ENCODE assay signal across 11 cellular contexts in genomic region chr1:27432725-27433124, GRCh38. TPM values are rescaled to one million over a fixed set of nuclear protein-coding genes. Genes with fewer than 3 reads are reported as not detected.
A peak's percentile ranks its signal among the peaks of the same experiment; 100 is the strongest.
DNase-seq lines count a peak whose midpoint lies in the region; ATAC-seq, FAIRE-seq and TF ChIP-seq lines count a peak whose summit lies in the region.
"Not testable (repeated sequence)": the region's sequence is repeated elsewhere in the genome, so short reads cannot be mapped to it uniquely, and the experiment has no call there.
"Had no signal": no experiment of that assay in that cellular context is flagged by ENCODE, and none has a peak within 500 bp of the region (broad histone marks: within the 10 kb centered on the region; RNA-seq: fewer than 3 reads in every experiment).

No MANE protein-coding gene starts in this region.

- H3K79me2 ChIP-seq in GM12878 (ENCODE audit: control insufficient read depth, insufficient read depth, low read length): peaks cover 92% of the 10 kb centered on the region

- not testable (repeated sequence) for H3K9ac ChIP-seq in GM12878 (ENCODE audit: control insufficient read depth, insufficient read depth, low read length)

- BruUV-seq in GM12878 (replicated peaks; lab: Mats Ljungman, UMichigan): not testable (repeated sequence)

- not testable (repeated sequence) for ATAC-seq in T-helper 17 cell; GM12878; gastroesophageal sphincter; naive thymus-derived CD4-positive, alpha-beta T cell

- H3K36me3 ChIP-seq in GM12878 (ENCODE audit: control insufficient read depth in 2 of 2, insufficient read depth in 2 of 2, low read length in 1 of 2); gastroesophageal sphincter; naive thymus-derived CD4-positive, alpha-beta T cell (ENCODE audit: control insufficient read depth in 2 of 3, insufficient read depth in 3 of 3, low read length in 3 of 3); tibial nerve: not testable (repeated sequence)
- H3K36me3 ChIP-seq in spleen: peaks cover 0 to 10% (median 3%) of the 10 kb centered on the region in 6 donors

- not testable (repeated sequence) for DNase-seq in CD14-positive monocyte (ENCODE audit: low spot score); T-helper 17 cell; GM12878 (ENCODE audit: low read depth, low spot score); naive thymus-derived CD4-positive, alpha-beta T cell; spleen; tibial nerve (ENCODE audit: low spot score in 2 of 2)

- H3K27ac Mint-ChIP-seq in CD14-positive monocyte: peak overlapping the region in 4 of 7 donors; percentile 8 to 94 (median 79)
- H3K27ac Mint-ChIP-seq in T-helper 17 cell: peak overlapping the region; percentile 90
- H3K27ac Mint-ChIP-seq in naive thymus-derived CD4-positive, alpha-beta T cell: peak overlapping the region in 7 of 9 donors; percentile 81 to 93 (median 91)

- CTCF ChIA-PET in GM12878 (lab: Yijun Ruan, JAX): interaction anchor here (15.8 kb wide), 1 partner anchor 10 kb away, joined by 240 read pairs; no protein-coding TSS in a partner anchor
- CTCF ChIA-PET in naive thymus-derived CD4-positive, alpha-beta T cell (lab: Charles Lee): interaction anchor here (0.5 kb wide), 1 partner anchor 13 kb away, joined by 3 read pairs; no protein-coding TSS in a partner anchor

- SMC1A ChIA-PET in GM12878 (lab: Charles Lee; ENCODE audit: uncharacterized antibody, unreplicated experiment): interaction anchor here (5.5 to 24.6 kb wide), 2 partner anchors 12 to 13 kb away, joined by 40 to 470 read pairs; no protein-coding TSS in a partner anchor

- POLR2A ChIA-PET in GM12878 (lab: Charles Lee): interaction anchor here (0.7 to 1.0 kb wide), 2 partner anchors 13 to 288 kb away, joined by 3 to 4 read pairs; no protein-coding TSS in a partner anchor
- POLR2A ChIA-PET in naive thymus-derived CD4-positive, alpha-beta T cell (lab: Charles Lee): interaction anchor here (0.6 to 2.0 kb wide), 4 partner anchors 10 to 22 kb away, joined by 3 to 7 read pairs (median 5); no protein-coding TSS in a partner anchor

- not testable (repeated sequence) for FAIRE-seq in GM12878 (lab: Jason Lieb, UNC)

- H3K4me3 ChIP-seq in GM12878; gastroesophageal sphincter; naive thymus-derived CD4-positive, alpha-beta T cell (ENCODE audit: low read length); spleen; tibial nerve: not testable (repeated sequence)

- not testable (repeated sequence) for H3K4me2 ChIP-seq in GM12878 (ENCODE audit: control insufficient read depth, insufficient read depth)

- intact Hi-C loops in CD14-positive monocyte (cut with micrococcal nuclease): loop anchor here (5.0 to 10.0 kb wide), 2 partner anchors 60 to 62 kb away; partner anchors contain the start of gene WASF2 (in 2 of the 2)
- intact Hi-C loops in GM12878 (cut with micrococcal nuclease; ENCODE audit: unreplicated experiment); spleen (cut with DNase I; ENCODE audit: low total_unique reads): not testable (repeated sequence)
- intact Hi-C loops in naive thymus-derived CD4-positive, alpha-beta T cell (cut with micrococcal nuclease): loop anchor here in 1 of 2 donors (5.0 kb wide), 1 partner anchor 35 kb away; no protein-coding TSS in a partner anchor

- not testable (repeated sequence) for H4K20me1 ChIP-seq in GM12878 (ENCODE audit: control insufficient read depth, insufficient read depth)

- not testable (repeated sequence) for TF ChIP-seq EP300 in GM12878 (IDR thresholded peaks at IDR 0.05; ENCODE audit: borderline replicate concordance in 1 of 2, control insufficient read depth in 1 of 2, low read depth in 2 of 2, low read length in 2 of 2); gastroesophageal sphincter (IDR thresholded peaks at IDR 0.05); tibial nerve (IDR thresholded peaks at IDR 0.05)

- not testable (repeated sequence) for TF ChIP-seq POLR2A in GM12878 (IDR thresholded peaks at IDR 0.05; ENCODE audit: low read depth, low read length); gastroesophageal sphincter (IDR thresholded peaks at IDR 0.05); spleen (IDR thresholded peaks at IDR 0.05); tibial nerve (IDR thresholded peaks at IDR 0.05)

- peaks cover 8 to 13% of the 10 kb centered on the region in 2 donors for H3K36me3 Mint-ChIP-seq in CD14-positive monocyte
- H3K36me3 Mint-ChIP-seq in T-helper 17 cell (ENCODE audit: low read depth): not testable (repeated sequence)
- H3K36me3 Mint-ChIP-seq in naive thymus-derived CD4-positive, alpha-beta T cell: peaks cover 0 to 12% (median 0%) of the 10 kb centered on the region in 5 donors

- H3K4me1 ChIP-seq in GM12878 (ENCODE audit: control insufficient read depth, insufficient read depth, low read length): peaks cover 84% of the 10 kb centered on the region
- H3K4me1 ChIP-seq in gastroesophageal sphincter: peaks cover 68 to 98% (median 86%) of the 10 kb centered on the region in 3 donors
- H3K4me1 ChIP-seq in naive thymus-derived CD4-positive, alpha-beta T cell (ENCODE audit: control insufficient read depth in 2 of 2, insufficient read depth in 2 of 2, low read length in 2 of 2): peaks cover 47 to 87% of the 10 kb centered on the region in 2 donors
- peaks cover 72 to 100% (median 98%) of the 10 kb centered on the region in 6 donors for H3K4me1 ChIP-seq in spleen
- peaks cover 0 to 100% (median 91%) of the 10 kb centered on the region in 4 donors for H3K4me1 ChIP-seq in tibial nerve

- TF ChIP-seq RAD21 in GM12878 (IDR thresholded peaks at IDR 0.05; ENCODE audit: insufficient read depth, low read depth, low read length): not testable (repeated sequence)

- not testable (repeated sequence) for H3K9me3 Mint-ChIP-seq in CD14-positive monocyte; naive thymus-derived CD4-positive, alpha-beta T cell

- in situ Hi-C loops in GM12878 (cut with MboI): not testable (repeated sequence)

- not testable (repeated sequence) for H3K4me3 Mint-ChIP-seq in CD14-positive monocyte, T-helper 17 cell
- peak overlapping the region in 3 of 10 donors; percentile 48 to 73 (median 62) for H3K4me3 Mint-ChIP-seq in naive thymus-derived CD4-positive, alpha-beta T cell

- not testable (repeated sequence) for H3K27me3 Mint-ChIP-seq in CD14-positive monocyte (ENCODE audit: low read depth in 3 of 3); T-helper 17 cell; naive thymus-derived CD4-positive, alpha-beta T cell

- WGBS in GM12878 (ENCODE audit: insufficient coverage, insufficient replicate concordance, low lambda C conversion rate, missing lambda C conversion rate): 100% methylated on average over 1 of the region's 1 CpG
- WGBS in gastroesophageal sphincter (ENCODE audit: low coverage in 1 of 2), 2 donors: 50 to 67% methylated on average over 1 of the region's 1 CpG
- WGBS in spleen, 5 donors: 92 to 100% (median 93%) methylated on average over 1 of the region's 1 CpG
- WGBS in tibial nerve, 2 donors: 87 to 89% methylated on average over 1 of the region's 1 CpG

- not testable (repeated sequence) for H3K27me3 ChIP-seq in GM12878 (replicated peaks in 1 of 2; ENCODE audit: control insufficient read depth in 2 of 2, insufficient read depth in 2 of 2, low read length in 1 of 2); gastroesophageal sphincter; naive thymus-derived CD4-positive, alpha-beta T cell (ENCODE audit: control insufficient read depth in 2 of 2, insufficient read depth in 2 of 2, low read length in 2 of 2); spleen (replicated peaks in 1 of 7); tibial nerve

- H3K4me1 Mint-ChIP-seq in CD14-positive monocyte: peaks cover 89% of the 10 kb centered on the region
- H3K4me1 Mint-ChIP-seq in T-helper 17 cell: peaks cover 57% of the 10 kb centered on the region
- peaks cover 53 to 91% (median 79%) of the 10 kb centered on the region in 7 donors for H3K4me1 Mint-ChIP-seq in naive thymus-derived CD4-positive, alpha-beta T cell

- not testable (repeated sequence) for TF ChIP-seq CTCF in CD14-positive monocyte (IDR thresholded peaks at IDR 0.05); GM12878 (IDR thresholded peaks at IDR 0.05 in 2 of 3, conservative IDR thresholded peaks at IDR 0.05 in 1 of 3; ENCODE audit: control insufficient read depth in 2 of 3, extremely low read depth in 1 of 3, insufficient read depth in 1 of 3, low read depth in 3 of 3, low read length in 3 of 3); gastroesophageal sphincter (IDR thresholded peaks at IDR 0.05); spleen (IDR thresholded peaks at IDR 0.05 in 8 of 11, conservative IDR thresholded peaks at IDR 0.05 in 3 of 11); tibial nerve (IDR thresholded peaks at IDR 0.05)

- RAD21 ChIA-PET in GM12878 (lab: Charles Lee; ENCODE audit: unreplicated experiment): not testable (repeated sequence)

- not testable (repeated sequence) for H2AFZ ChIP-seq in GM12878 (ENCODE audit: control insufficient read depth, low read depth, low read length)

- H3K27ac ChIP-seq in GM12878 (ENCODE audit: control insufficient read depth, insufficient read depth) (0 out of 2 replicates have a peak overlapping the region, but pooled peaks have one; percentile 16), gastroesophageal sphincter (peak overlapping the region in 3 of 4 donors; percentile 31 to 71 (median 64)), spleen (peak overlapping the region in 6 of 8 donors; percentile 2 to 90 (median 86)), tibial nerve (peak overlapping the region in 3 of 4 donors; percentile 31 to 90 (median 76))
- peak overlapping the region; percentile 30 for H3K27ac ChIP-seq in naive thymus-derived CD4-positive, alpha-beta T cell (ENCODE audit: low read depth, low read length)

- not testable (repeated sequence) for H3K9me3 ChIP-seq in T-helper 17 cell (ENCODE audit: control insufficient read depth, low read length, poor library complexity, severe bottlenecking); GM12878 (replicated peaks; ENCODE audit: control insufficient read depth, insufficient read depth, low read length); gastroesophageal sphincter; naive thymus-derived CD4-positive, alpha-beta T cell (ENCODE audit: control insufficient read depth in 2 of 3, low read length in 3 of 3); spleen; tibial nerve

RNA-seq across cellular contexts. Expression of gene GPR3, which starts 40.3 kb away (rescaled TPM):
- polyA plus RNA-seq in CD14-positive monocyte: under 1 TPM in 1 of 2 donors, not detected in 1; 0.26 TPM
- under 1 TPM in 1 of 2 donors, not detected in 1; 0.30 TPM for total RNA-seq in T-helper 17 cell
- total RNA-seq in GM12878 (2013; cell fraction: nucleolus; rRNA removed): 0.37 and 0.69 TPM in 2 replicates
- total RNA-seq in GM12878 (2014; rRNA removed): 0.16 and 0.45 TPM in 2 replicates
- 0.14 TPM in 1 of 2 replicates, not detected in the other for total RNA-seq in GM12878 (2014; rRNA removed; fragmentation: Illumina TruSeq; extraction: Trizol)
- 0.33 and 0.56 TPM in 2 replicates for total RNA-seq in GM12878 (2021)
- not detected for polyA plus RNA-seq in GM12878 (2011; ENCODE audit: low read depth)
- 0.48 and 1.4 TPM in 2 replicates for polyA plus RNA-seq in GM12878 (2011; rRNA removed)
- polyA plus RNA-seq in GM12878 (2011; cell fraction: cytosol; rRNA removed): 2.5 TPM in 2 replicates
- 3.4 and 4.4 TPM in 2 replicates for polyA plus RNA-seq in GM12878 (2011; cell fraction: nucleus; rRNA removed)
- 0.27 and 0.37 TPM in 2 replicates for polyA plus RNA-seq in GM12878 (2012)
- 0.40 and 0.57 TPM in 2 replicates for polyA plus RNA-seq in GM12878 (2014; fragmentation: Illumina TruSeq; extraction: Trizol)
- polyA plus RNA-seq in GM12878 (2014; fragmentation: Nextera tagmentation; extraction: Ambion mirVana): not detected
- 0.44 and 0.63 TPM in 2 replicates for polyA plus RNA-seq in GM12878 (2014; rRNA removed)
- polyA plus RNA-seq in GM12878 (2016; fragmentation: Nextera tagmentation; extraction: Ambion mirVana): under 1 TPM; 0.72 to 0.96 TPM
- polyA minus RNA-seq in GM12878 (2011; rRNA and poly(A)+ RNA removed): 1.8 and 1.9 TPM in 2 replicates
- 0.73 and 1.6 TPM in 2 replicates for polyA minus RNA-seq in GM12878 (2011; cell fraction: cytosol; rRNA and poly(A)+ RNA removed)
- 1.5 and 2.7 TPM in 2 replicates for polyA minus RNA-seq in GM12878 (2011; cell fraction: nucleus; rRNA and poly(A)+ RNA removed)
- total RNA-seq in gastroesophageal sphincter: under 1 TPM in 1 of 4 donors, not detected in 3; 0.67 TPM
- under 1 TPM in 3 of 5 experiments, not detected in 2; 0.24 to 0.93 (median 0.45) TPM for total RNA-seq in naive thymus-derived CD4-positive, alpha-beta T cell
- under 1 TPM; 0.09 to 0.13 TPM for polyA plus RNA-seq in naive thymus-derived CD4-positive, alpha-beta T cell
- total RNA-seq in spleen: under 1 TPM in 3 of 7 donors, not detected in 4; 0.17 to 0.40 (median 0.28) TPM
- under 1 TPM; 0.05 to 0.15 (median 0.10) TPM for polyA plus RNA-seq in spleen
- total RNA-seq in tibial nerve: not detected
- total RNA-seq: CD4-positive, alpha-beta memory T cell had no signal
- polyA plus RNA-seq: CD4-positive, alpha-beta memory T cell had no signal

RNA-seq across cellular contexts. Expression of gene CD164L2, which starts 49.6 kb away (rescaled TPM):
- polyA plus RNA-seq in CD14-positive monocyte (not detected), GM12878 (2011; rRNA removed) (not detected in 2 replicates), GM12878 (2014; fragmentation: Illumina TruSeq; extraction: Trizol) (not detected in 2 replicates), GM12878 (2014; fragmentation: Nextera tagmentation; extraction: Ambion mirVana) (not detected), GM12878 (2014; rRNA removed) (not detected in 2 replicates), GM12878 (2016; fragmentation: Nextera tagmentation; extraction: Ambion mirVana) (not detected), spleen (under 1 TPM in 1 of 3 donors, not detected in 2; 0.06 TPM)
- total RNA-seq in T-helper 17 cell (not detected), GM12878 (2014; rRNA removed) (not detected in 2 replicates), GM12878 (2014; rRNA removed; fragmentation: Illumina TruSeq; extraction: Trizol) (not detected in 2 replicates), GM12878 (2021) (not detected in 2 replicates), gastroesophageal sphincter (not detected), spleen (not detected), tibial nerve (not detected)
- not detected in 2 replicates for total RNA-seq in GM12878 (2013; cell fraction: nucleolus; rRNA removed)
- not detected for polyA plus RNA-seq in GM12878 (2011; ENCODE audit: low read depth)
- polyA plus RNA-seq in GM12878 (2011; cell fraction: cytosol; rRNA removed): not detected in 2 replicates
- not detected in 2 replicates for polyA plus RNA-seq in GM12878 (2011; cell fraction: nucleus; rRNA removed)
- polyA plus RNA-seq in GM12878 (2012): 0.07 TPM in 1 of 2 replicates, not detected in the other
- polyA minus RNA-seq in GM12878 (2011; rRNA and poly(A)+ RNA removed): not detected in 2 replicates
- polyA minus RNA-seq in GM12878 (2011; cell fraction: cytosol; rRNA and poly(A)+ RNA removed): not detected in 2 replicates
- polyA minus RNA-seq in GM12878 (2011; cell fraction: nucleus; rRNA and poly(A)+ RNA removed): not detected in 2 replicates
- total RNA-seq in naive thymus-derived CD4-positive, alpha-beta T cell: under 1 TPM in 1 of 5 experiments, not detected in 4; 0.24 TPM
- polyA plus RNA-seq in naive thymus-derived CD4-positive, alpha-beta T cell: not detected
- total RNA-seq: CD4-positive, alpha-beta memory T cell; G401; GM23248; HepG2 had no signal
- polyA plus RNA-seq: GM23248, HepG2 had no signal

RNA-seq across cellular contexts. Expression of gene WASF2, which starts 57.2 kb away (rescaled TPM):
- 10 to 100 TPM; 53.5 to 86.4 TPM for polyA plus RNA-seq in CD14-positive monocyte
- 100 to 1,000 TPM; 124 to 144 TPM for total RNA-seq in T-helper 17 cell
- 39.0 and 40.1 TPM in 2 replicates for total RNA-seq in GM12878 (2013; cell fraction: nucleolus; rRNA removed)
- 13.5 and 15.6 TPM in 2 replicates for total RNA-seq in GM12878 (2014; rRNA removed)
- total RNA-seq in GM12878 (2014; rRNA removed; fragmentation: Illumina TruSeq; extraction: Trizol): 18.4 TPM in 2 replicates
- total RNA-seq in GM12878 (2021): 111 and 112 TPM in 2 replicates
- polyA plus RNA-seq in GM12878 (2011; ENCODE audit: low read depth): 40.7 TPM
- 20.9 and 40.8 TPM in 2 replicates for polyA plus RNA-seq in GM12878 (2011; rRNA removed)
- 28.5 and 41.3 TPM in 2 replicates for polyA plus RNA-seq in GM12878 (2011; cell fraction: cytosol; rRNA removed)
- 41.7 and 42.5 TPM in 2 replicates for polyA plus RNA-seq in GM12878 (2011; cell fraction: nucleus; rRNA removed)
- polyA plus RNA-seq in GM12878 (2012): 65.1 and 69.9 TPM in 2 replicates
- 67.6 and 74.8 TPM in 2 replicates for polyA plus RNA-seq in GM12878 (2014; fragmentation: Illumina TruSeq; extraction: Trizol)
- polyA plus RNA-seq in GM12878 (2014; fragmentation: Nextera tagmentation; extraction: Ambion mirVana): 1 to 10 TPM; 7.0 to 9.3 TPM
- polyA plus RNA-seq in GM12878 (2014; rRNA removed): 33.4 and 43.0 TPM in 2 replicates
- 100 to 1,000 TPM in 1 of 2 experiments, 10 to 100 TPM in 1; 98.6 to 103 TPM for polyA plus RNA-seq in GM12878 (2016; fragmentation: Nextera tagmentation; extraction: Ambion mirVana)
- 39.4 and 44.4 TPM in 2 replicates for polyA minus RNA-seq in GM12878 (2011; rRNA and poly(A)+ RNA removed)
- polyA minus RNA-seq in GM12878 (2011; cell fraction: cytosol; rRNA and poly(A)+ RNA removed): 24.8 and 27.0 TPM in 2 replicates
- 14.0 and 24.9 TPM in 2 replicates for polyA minus RNA-seq in GM12878 (2011; cell fraction: nucleus; rRNA and poly(A)+ RNA removed)
- 100 to 1,000 TPM in 1 of 4 donors, 10 to 100 TPM in 3; 74.7 to 107 (median 79.8) TPM for total RNA-seq in gastroesophageal sphincter
- total RNA-seq in naive thymus-derived CD4-positive, alpha-beta T cell: 100 to 1,000 TPM; 136 to 177 (median 145) TPM
- polyA plus RNA-seq in naive thymus-derived CD4-positive, alpha-beta T cell: 10 to 100 TPM; 78.4 to 85.0 TPM
- 100 to 1,000 TPM in 4 of 7 donors, 10 to 100 TPM in 3; 92.1 to 196 (median 129) TPM for total RNA-seq in spleen
- polyA plus RNA-seq in spleen: 10 to 100 TPM; 17.2 to 36.8 (median 23.5) TPM
- 10 to 100 TPM; 74.9 to 95.9 (median 83.4) TPM for total RNA-seq in tibial nerve

RNA-seq across cellular contexts. Expression of gene FCN3, which starts 58.1 kb away (rescaled TPM):
- not detected for polyA plus RNA-seq in CD14-positive monocyte
- total RNA-seq in T-helper 17 cell: not detected
- total RNA-seq in GM12878 (2013; cell fraction: nucleolus; rRNA removed): not detected in 2 replicates
- not detected in 2 replicates for total RNA-seq in GM12878 (2014; rRNA removed)
- total RNA-seq in GM12878 (2014; rRNA removed; fragmentation: Illumina TruSeq; extraction: Trizol): not detected in 2 replicates
- 0.28 and 0.32 TPM in 2 replicates for total RNA-seq in GM12878 (2021)
- polyA plus RNA-seq in GM12878 (2011; ENCODE audit: low read depth): not detected
- polyA plus RNA-seq in GM12878 (2011; rRNA removed): not detected in 2 replicates
- polyA plus RNA-seq in GM12878 (2011; cell fraction: cytosol; rRNA removed): not detected in 2 replicates
- polyA plus RNA-seq in GM12878 (2011; cell fraction: nucleus; rRNA removed): 0.12 TPM in 1 of 2 replicates, not detected in the other
- polyA plus RNA-seq in GM12878 (2012): not detected in 2 replicates
- not detected in 2 replicates for polyA plus RNA-seq in GM12878 (2014; fragmentation: Illumina TruSeq; extraction: Trizol)
- polyA plus RNA-seq in GM12878 (2014; fragmentation: Nextera tagmentation; extraction: Ambion mirVana): not detected
- polyA plus RNA-seq in GM12878 (2014; rRNA removed): not detected in 2 replicates
- polyA plus RNA-seq in GM12878 (2016; fragmentation: Nextera tagmentation; extraction: Ambion mirVana): not detected
- polyA minus RNA-seq in GM12878 (2011; rRNA and poly(A)+ RNA removed): not detected in 2 replicates
- polyA minus RNA-seq in GM12878 (2011; cell fraction: cytosol; rRNA and poly(A)+ RNA removed): not detected in 2 replicates
- polyA minus RNA-seq in GM12878 (2011; cell fraction: nucleus; rRNA and poly(A)+ RNA removed): not detected in 2 replicates
- 10 to 100 TPM in 1 of 4 donors, 1 to 10 TPM in 3; 4.6 to 11.5 (median 6.3) TPM for total RNA-seq in gastroesophageal sphincter
- not detected for total RNA-seq in naive thymus-derived CD4-positive, alpha-beta T cell
- polyA plus RNA-seq in naive thymus-derived CD4-positive, alpha-beta T cell: not detected
- total RNA-seq in spleen: 10 to 100 TPM in 3 of 7 donors, 1 to 10 TPM in 4; 4.4 to 21.7 (median 7.7) TPM
- 10 to 100 TPM in 2 of 3 donors, 1 to 10 TPM in 1; 3.7 to 14.4 (median 11.7) TPM for polyA plus RNA-seq in spleen
- total RNA-seq in tibial nerve: 1 to 10 TPM in 3 of 4 donors, not detected in 1; 2.5 to 8.7 (median 3.7) TPM
- total RNA-seq: CD4-positive, alpha-beta memory T cell; G401; GM23248; HepG2 had no signal
- polyA plus RNA-seq: CD4-positive, alpha-beta memory T cell; GM23248; HepG2 had no signal

Comparison
In these comparisons a context has a peak if more than half of its experiments do, and no peak if none do; other contexts are left out.
1. H3K27ac ChIP-seq: peak in every context shown above with its lines; median percentile 86 in spleen; 76 in tibial nerve; 64 in gastroesophageal sphincter; 30 in naive thymus-derived CD4-positive, alpha-beta T cell; 16 in GM12878.